Comparison of ENCODE assay signal across 12 cellular contexts in genomic region chr2:10239561-10239967, GRCh38.
DNase-seq lines count a peak whose midpoint lies in the region; TF ChIP-seq lines count a peak whose summit lies in the region.
"Had no signal": no experiment of that assay in that cellular context is flagged by ENCODE, and none has a peak within 500 bp of the region (broad histone marks: within the 10 kb centered on the region; RNA-seq: fewer than 3 reads in every experiment).

No MANE protein-coding gene starts in this region.

- no peak overlapping the region for H3K27ac Mint-ChIP-seq in CD14-positive monocyte
- H3K27ac Mint-ChIP-seq: CD4-positive, CD25-positive, alpha-beta regulatory T cell had no signal

- H3K27me3 Mint-ChIP-seq in CD14-positive monocyte (ENCODE audit: low read depth in 3 of 3) = peaks cover 10 to 19% (median 11%) of the 10 kb centered on the region in 3 donors
- H3K27me3 Mint-ChIP-seq: CD4-positive, CD25-positive, alpha-beta regulatory T cell had no signal

- H3K23ac ChIP-seq in mesendoderm (ENCODE audit: low read length) = no peak overlapping the region

- no peak overlapping the region for H2BK15ac ChIP-seq in mesendoderm (replicated peaks; ENCODE audit: low read depth)

- no peaks in the 10 kb centered on the region for H3K79me2 ChIP-seq in mesendoderm (ENCODE audit: control insufficient read depth, insufficient read depth, low read length)

- no peak overlapping the region for H3K18ac ChIP-seq in mesendoderm (ENCODE audit: low read length)

- H3K27ac ChIP-seq in WERI-Rb-1 = no peak overlapping the region
- H3K27ac ChIP-seq in mesendoderm (ENCODE audit: low read depth, low read length) = no peak overlapping the region
- H3K27ac ChIP-seq: dorsolateral prefrontal cortex, Peyer's patch had no signal

- H3K4me1 ChIP-seq in mesendoderm (ENCODE audit: control insufficient read depth, low read depth, low read length) = no peaks in the 10 kb centered on the region
- H3K4me1 ChIP-seq: Peyer's patch had no signal

- no peaks in the 10 kb centered on the region for H3K9me3 ChIP-seq in WERI-Rb-1 (ENCODE audit: severe bottlenecking)
- H3K9me3 ChIP-seq: Peyer's patch had no signal

- H2BK5ac ChIP-seq in mesendoderm (ENCODE audit: low read length) = no peak overlapping the region

- no peak for TF ChIP-seq CTCF in CD14-positive monocyte (IDR thresholded peaks at IDR 0.05)
- TF ChIP-seq CTCF in HFF-Myc (IDR thresholded peaks at IDR 0.05; ENCODE audit: low read depth, low read length, missing control alignments) = peak; percentile 20
- TF ChIP-seq CTCF in WERI-Rb-1 (IDR thresholded peaks at IDR 0.05; ENCODE audit: low read depth, low read length) = peak; percentile 63

- no CpG with 5 or more reads among the region's 14 CpGs for WGBS in mesendoderm (ENCODE audit: extremely low coverage, insufficient coverage, low lambda C conversion rate)

- no peak overlapping the region for H4K8ac ChIP-seq in mesendoderm (ENCODE audit: low read depth, low read length)

- H3K4me3 Mint-ChIP-seq in CD14-positive monocyte = no peak overlapping the region
- H3K4me3 Mint-ChIP-seq: CD4-positive, CD25-positive, alpha-beta regulatory T cell had no signal

- H3K4ac ChIP-seq in mesendoderm (ENCODE audit: low read depth, low read length) = no peak overlapping the region

- DNase-seq in CD14-positive monocyte (ENCODE audit: low spot score) = peak; percentile 31
- DNase-seq in HFF-Myc (ENCODE audit: extremely low read depth, low read depth) = no peak
- no peak for DNase-seq in WERI-Rb-1
- peak; percentile 26 for DNase-seq in mesendoderm
- DNase-seq in SHP77 (lab: John Stamatoyannopoulos, UW) = no peak
- DNase-seq in NCI-H774 (lab: John Stamatoyannopoulos, UW) = no peak
- no peak for DNase-seq in activated T-cell treated with anti-CD3 and anti-CD28 coated beads for 4 hours
- no peak for DNase-seq in activated T-cell treated with anti-CD3 and anti-CD28 coated beads, Interleukin-2, amount 50 U/mL, for 48 hours
- DNase-seq: activated CD8-positive, alpha-beta memory T cell treated with anti-CD3 and anti-CD28 coated beads, Interleukin-2, amount 50 U/mL, for 48 hours; CD4-positive, CD25-positive, alpha-beta regulatory T cell had no signal

- H3K36me3 ChIP-seq in WERI-Rb-1 (no peaks in the 10 kb centered on the region), mesendoderm (ENCODE audit: control insufficient read depth, insufficient read depth, low read length) (no peaks in the 10 kb centered on the region)
- H3K36me3 ChIP-seq: Peyer's patch had no signal

- intact Hi-C loops in CD14-positive monocyte (cut with micrococcal nuclease) = no loop called here

- H2BK120ac ChIP-seq in mesendoderm (ENCODE audit: low read depth, low read length) = no peak overlapping the region

- H2AK5ac ChIP-seq in mesendoderm (ENCODE audit: low read length) = no peak overlapping the region

- H3K4me3 ChIP-seq in HFF-Myc (replicated peaks; ENCODE audit: low read depth, low read length) (no peak overlapping the region), WERI-Rb-1 (ENCODE audit: low read depth, low read length) (no peak overlapping the region), mesendoderm (ENCODE audit: low read length) (no peak overlapping the region)
- H3K4me3 ChIP-seq: dorsolateral prefrontal cortex, Peyer's patch had no signal

- no peaks in the 10 kb centered on the region for H3K79me1 ChIP-seq in mesendoderm (ENCODE audit: low read length)

- no peak overlapping the region for H3K9ac ChIP-seq in mesendoderm (ENCODE audit: low read length)

- peaks cover 9% of the 10 kb centered on the region for H3K4me1 Mint-ChIP-seq in CD14-positive monocyte
- H3K4me1 Mint-ChIP-seq: CD4-positive, CD25-positive, alpha-beta regulatory T cell had no signal

- H3K9me3 Mint-ChIP-seq in CD14-positive monocyte = peaks cover 0 to 2% (median 0%) of the 10 kb centered on the region in 7 donors

- H3K36me3 Mint-ChIP-seq in CD14-positive monocyte = peaks cover 0 to 3% of the 10 kb centered on the region in 2 donors
- H3K36me3 Mint-ChIP-seq: CD4-positive, CD25-positive, alpha-beta regulatory T cell had no signal

- no peak overlapping the region for H3K56ac ChIP-seq in mesendoderm (ENCODE audit: low read length)

- no peak overlapping the region for H4K5ac ChIP-seq in mesendoderm (ENCODE audit: low read length)

- H3K4me2 ChIP-seq in mesendoderm (ENCODE audit: low read length) = no peak overlapping the region

- H3K27me3 ChIP-seq in WERI-Rb-1 (ENCODE audit: insufficient read depth, low read depth, severe bottlenecking) (no peaks in the 10 kb centered on the region), mesendoderm (ENCODE audit: insufficient read depth, low read length, poor library complexity) (no peaks in the 10 kb centered on the region)
- H3K27me3 ChIP-seq: dorsolateral prefrontal cortex, Peyer's patch had no signal

Comparison
In these comparisons a context has a peak if more than half of its experiments do, and no peak if none do; other contexts are left out.
1. DNase-seq: peak in CD14-positive monocyte (single experiment) and mesendoderm (single experiment); none in HFF-Myc (single experiment), WERI-Rb-1 (single experiment), SHP77 (0 of 2), NCI-H774 (single experiment), activated T-cell treated with anti-CD3 and anti-CD28 coated beads for 4 hours (single experiment) and activated T-cell treated with anti-CD3 and anti-CD28 coated beads, Interleukin-2, amount 50 U/mL, for 48 hours (0 of 2).